ENCODE assay signal across 1 cellular context in the genomic region with DNA sequence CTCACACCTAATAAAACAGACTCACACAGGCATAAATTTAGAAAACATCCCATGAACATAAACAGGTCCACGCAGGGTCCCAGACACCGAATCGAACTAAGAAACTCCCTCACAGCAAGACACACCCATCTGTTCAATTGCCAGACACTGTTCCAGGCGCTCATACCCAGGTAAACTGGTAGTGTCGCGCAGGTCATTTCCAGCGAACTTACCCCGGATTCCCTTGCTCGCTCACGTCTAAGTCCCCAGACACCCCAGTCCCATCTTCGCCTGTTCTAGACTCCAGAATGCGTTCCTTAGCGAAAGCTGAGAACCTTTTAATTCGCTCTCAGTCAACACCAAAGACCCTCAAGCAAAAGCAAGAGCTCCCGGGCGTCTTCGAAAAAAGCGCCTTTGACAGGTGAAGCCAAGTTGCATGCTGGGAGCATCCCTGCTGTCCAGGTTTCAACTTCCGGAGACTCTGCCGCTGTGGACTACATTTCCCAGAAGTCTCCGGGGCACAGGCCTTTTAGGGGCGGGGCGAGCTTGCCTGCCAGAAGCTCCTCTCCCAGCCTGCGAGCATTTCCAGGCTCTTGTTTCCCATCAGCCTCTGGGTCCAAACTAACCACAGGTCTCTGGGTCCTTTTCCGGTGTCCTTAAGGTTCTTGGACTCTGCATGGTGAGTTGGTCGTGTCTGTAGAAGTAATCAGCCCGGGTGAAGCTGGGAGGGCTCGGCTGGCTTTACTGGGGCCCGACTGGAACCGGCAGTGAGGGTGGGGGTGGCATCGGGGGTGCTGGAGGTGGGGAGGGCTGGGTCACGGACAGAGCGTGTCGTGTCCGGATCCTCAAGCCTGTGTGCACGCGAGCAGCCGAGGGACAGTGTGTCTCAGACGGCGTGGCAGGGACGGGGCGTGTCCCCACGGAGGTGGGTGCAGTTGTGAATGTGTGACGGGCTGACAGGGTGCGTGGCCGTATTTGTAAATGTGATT.
TF ChIP-seq lines count a peak whose summit lies in the region.

TSS of gene ZNF283 (plus strand) at position 535 of the 968 bp plus-strand sequence. CDS start 6,184 bp downstream, outside the sequence.

TF ChIP-seq in WTC11, 78 proteins besides CTCF, POLR2A, EP300 and RAD21 (continued from another document):
- TF ChIP-seq, protein P1, sequence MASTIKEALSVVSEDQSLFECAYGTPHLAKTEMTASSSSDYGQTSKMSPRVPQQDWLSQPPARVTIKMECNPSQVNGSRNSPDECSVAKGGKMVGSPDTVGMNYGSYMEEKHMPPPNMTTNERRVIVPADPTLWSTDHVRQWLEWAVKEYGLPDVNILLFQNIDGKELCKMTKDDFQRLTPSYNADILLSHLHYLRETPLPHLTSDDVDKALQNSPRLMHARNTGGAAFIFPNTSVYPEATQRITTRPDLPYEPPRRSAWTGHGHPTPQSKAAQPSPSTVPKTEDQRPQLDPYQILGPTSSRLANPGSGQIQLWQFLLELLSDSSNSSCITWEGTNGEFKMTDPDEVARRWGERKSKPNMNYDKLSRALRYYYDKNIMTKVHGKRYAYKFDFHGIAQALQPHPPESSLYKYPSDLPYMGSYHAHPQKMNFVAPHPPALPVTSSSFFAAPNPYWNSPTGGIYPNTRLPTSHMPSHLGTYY (CRISPR knock-in tag; IDR thresholded peaks at IDR 0.05): no peak
- TF ChIP-seq ZNF512 (CRISPR knock-in tag; IDR thresholded peaks at IDR 0.05; ENCODE audit: borderline replicate concordance): no peak
- no peak for TF ChIP-seq SP1 (CRISPR knock-in tag; conservative IDR thresholded peaks at IDR 0.05)
- TF ChIP-seq GTF2I (CRISPR knock-in tag; conservative IDR thresholded peaks at IDR 0.05): no peak
- TF ChIP-seq GABPB1 (CRISPR knock-in tag; IDR thresholded peaks at IDR 0.05): peak; percentile 38; the same call in 1 of the 2 replicates
- no peak for TF ChIP-seq EMX1 (CRISPR knock-in tag; IDR thresholded peaks at IDR 0.05)
